Comparison of ENCODE assay signal across 21 cellular contexts in genomic region chr11:2104524-2105440, GRCh38. TPM values are rescaled to one million over a fixed set of nuclear protein-coding genes. Genes with fewer than 3 reads are reported as not detected.
"Had no signal": no experiment of that assay in that cellular context is flagged by ENCODE, and none has a peak within 500 bp of the region (broad histone marks: within the 10 kb centered on the region; RNA-seq: fewer than 3 reads in every experiment).

No MANE protein-coding gene starts in this region.

- ATAC-seq: activated CD8-positive, alpha-beta T cell treated with anti-CD3 and anti-CD28 coated beads, Interleukin-2, amount 10 ng/mL, durations not matched to agents 7 days and 5 days; effector memory CD8-positive, alpha-beta T cell; foreskin keratinocyte; naive thymus-derived CD4-positive, alpha-beta T cell; pancreas had no signal

- DNase-seq: activated CD4-positive, alpha-beta T cell treated with anti-CD3 and anti-CD28 coated beads for 48 hours; activated CD8-positive, alpha-beta T cell treated with anti-CD3 and anti-CD28 coated beads, Interleukin-2, amount 10 ng/mL, durations not matched to agents 7 days and 5 days; activated gamma-delta T cell treated with Interleukin-2 at 50 U/mL for 16 hours; activated T-cell treated with anti-CD3 and anti-CD28 coated beads, Interleukin-2, amount 50 U/mL, for 24 hours; effector memory CD8-positive, alpha-beta T cell; foreskin keratinocyte; hypothalamus; mesenchymal stem cell; naive thymus-derived CD4-positive, alpha-beta T cell; stimulated activated naive CD4-positive, alpha-beta T cell had no signal

- H3K9me3 ChIP-seq: pancreas, sigmoid colon, tibial artery had no signal

- H3K4me3 ChIP-seq: pancreas, sigmoid colon, SK-N-MC, tibial artery had no signal

- H3K36me3 ChIP-seq: pancreas, sigmoid colon, tibial artery had no signal

- H3K4me3 Mint-ChIP-seq: activated CD8-positive, alpha-beta T cell treated with anti-CD3 and anti-CD28 coated beads, Interleukin-2, amount 10 ng/mL, durations not matched to agents 7 days and 5 days; activated naive CD8-positive, alpha-beta T cell; activated T-cell treated with anti-CD3 and anti-CD28 coated beads, Interleukin-2, amount 50 U/mL, for 24 hours; effector memory CD8-positive, alpha-beta T cell; naive thymus-derived CD4-positive, alpha-beta T cell had no signal

- H3K4me1 ChIP-seq: foreskin keratinocyte, pancreas had no signal

- H3K9me3 Mint-ChIP-seq: activated T-cell treated with anti-CD3 and anti-CD28 coated beads, Interleukin-2, amount 50 U/mL, for 24 hours; effector memory CD8-positive, alpha-beta T cell had no signal

- H3K27ac Mint-ChIP-seq: activated CD8-positive, alpha-beta T cell treated with anti-CD3 and anti-CD28 coated beads, Interleukin-2, amount 10 ng/mL, durations not matched to agents 7 days and 5 days; activated naive CD8-positive, alpha-beta T cell; activated T-cell treated with anti-CD3 and anti-CD28 coated beads, Interleukin-2, amount 50 U/mL, for 24 hours; effector memory CD8-positive, alpha-beta T cell; naive thymus-derived CD4-positive, alpha-beta T cell had no signal

- H3K36me3 Mint-ChIP-seq: activated naive CD8-positive, alpha-beta T cell; naive thymus-derived CD4-positive, alpha-beta T cell had no signal

- H3K27me3 Mint-ChIP-seq: activated naive CD8-positive, alpha-beta T cell had no signal

- H3K27me3 ChIP-seq: pancreas had no signal

- H3K27ac ChIP-seq: foreskin keratinocyte, pancreas, sigmoid colon, SK-N-MC, tibial artery had no signal

RNA-seq across cellular contexts. Expression of gene IGF2, which starts 34.4 kb away (rescaled TPM):
- total RNA-seq: activated CD8-positive, alpha-beta T cell treated with anti-CD3 and anti-CD28 coated beads, Interleukin-2, amount 10 ng/mL, durations not matched to agents 7 days and 5 days; T-helper 2 cell treated with Interferon-gamma antibody and Interleukin-4, amounts not matched to agents 100 ng/mL and 5 ng/mL, for 36 hours had no signal

RNA-seq across cellular contexts. Expression of gene INS, which starts 56.2 kb away (rescaled TPM):
- total RNA-seq: activated CD8-positive, alpha-beta T cell treated with anti-CD3 and anti-CD28 coated beads, Interleukin-2, amount 10 ng/mL, durations not matched to agents 7 days and 5 days; cardiac septum; dermis microvascular lymphatic vessel endothelial cell; fibroblast of lung; foreskin keratinocyte; kidney epithelial cell; naive thymus-derived CD4-positive, alpha-beta T cell; sigmoid colon; subcutaneous adipose tissue; T-helper 2 cell treated with Interferon-gamma antibody and Interleukin-4, amounts not matched to agents 100 ng/mL and 5 ng/mL, for 36 hours had no signal
